In genomic region chr15:23566070-23567050, GRCh38 we compare ENCODE assay signal across 8 cellular contexts. TPM values are rescaled to one million over a fixed set of nuclear protein-coding genes. Genes with fewer than 3 reads are reported as not detected.
A peak's percentile ranks its signal among the peaks of the same experiment; 100 is the strongest.
DNase-seq lines count a peak whose midpoint lies in the region; ATAC-seq and TF ChIP-seq lines count a peak whose summit lies in the region.

No MANE protein-coding gene starts in this region.

- CTCF ChIA-PET in T-cell (lab: Charles Lee), result no interaction called here

- H3K4me1 Mint-ChIP-seq in T-cell (peaks cover 0 to 4% (median 1%) of the 10 kb centered on the region in 3 donors), osteocyte (ENCODE audit: unreplicated experiment) (no peaks in the 10 kb centered on the region)

- peaks cover 0 to 3% of the 10 kb centered on the region in 2 donors for H3K27me3 Mint-ChIP-seq in T-cell
- no peaks in the 10 kb centered on the region for H3K27me3 Mint-ChIP-seq in osteocyte (ENCODE audit: unreplicated experiment)

- DNase-seq in Ammon's horn (ENCODE audit: low spot score), result peak; percentile 55
- peak in 32 of 34 experiments; percentile 8 to 77 (median 38) for DNase-seq in T-cell
- peak; percentile 6 for DNase-seq in effector CD4-positive, alpha-beta T cell
- DNase-seq in stimulated activated CD4-positive, alpha-beta T cell treated with anti-CD3 and anti-CD28 coated beads, Interleukin-2, amount 100 ng/mL, for 24 hours, result peak; percentile 16 to 19
- no peak for DNase-seq in osteocyte (ENCODE audit: extremely low spot score, unreplicated experiment)
- DNase-seq in cortex of kidney (lab: John Stamatoyannopoulos, UW), result no peak
- no peak for DNase-seq in hepatocyte (ENCODE audit: low spot score)

- peaks cover 44% of the 10 kb centered on the region for H3K36me3 ChIP-seq in KOPT-K1 (ENCODE audit: insufficient read depth, low read length)
- H3K36me3 ChIP-seq in hepatocyte (replicated peaks; ENCODE audit: insufficient read depth, low read depth), result no peaks in the 10 kb centered on the region

- ATAC-seq in T-cell (replicated peaks in 1 of 4), result peak; percentile 70 to 83 (median 76)

- no peaks in the 10 kb centered on the region for H4K20me1 ChIP-seq in hepatocyte (ENCODE audit: insufficient read depth, poor library complexity, severe bottlenecking)

- peaks cover 3 to 6% (median 6%) of the 10 kb centered on the region in 3 donors for H3K9me3 Mint-ChIP-seq in T-cell
- H3K9me3 Mint-ChIP-seq in osteocyte (ENCODE audit: unreplicated experiment), result peaks cover 8% of the 10 kb centered on the region

- H2AFZ ChIP-seq in hepatocyte, result no peak overlapping the region

- H3K4me3 Mint-ChIP-seq in T-cell, result peak overlapping the region; percentile 71 to 79 (median 73)
- H3K4me3 Mint-ChIP-seq in osteocyte (ENCODE audit: unreplicated experiment), result no peak overlapping the region

- H3K27ac Mint-ChIP-seq in T-cell, result no peak overlapping the region
- no peak overlapping the region for H3K27ac Mint-ChIP-seq in osteocyte (ENCODE audit: unreplicated experiment)

- no peaks in the 10 kb centered on the region for H3K79me2 ChIP-seq in hepatocyte

- H3K27ac ChIP-seq in KOPT-K1 (ENCODE audit: low read depth, low read length, poor library complexity, severe bottlenecking) (peak overlapping the region; percentile 100), hepatocyte (no peak overlapping the region)

- H3K9me3 ChIP-seq in KOPT-K1 (ENCODE audit: insufficient read depth, low read length, poor library complexity, severe bottlenecking) (no peaks in the 10 kb centered on the region), hepatocyte (ENCODE audit: low read depth) (no peaks in the 10 kb centered on the region)

- TF ChIP-seq CTCF in osteocyte (IDR thresholded peaks at IDR 0.05) (no peak), hepatocyte (IDR thresholded peaks at IDR 0.05; ENCODE audit: poor library complexity) (no peak)

- no peaks in the 10 kb centered on the region for H3K4me1 ChIP-seq in hepatocyte (ENCODE audit: insufficient read depth)

- no peaks in the 10 kb centered on the region for H3K27me3 ChIP-seq in hepatocyte

- no peaks in the 10 kb centered on the region for H3K9me2 ChIP-seq in hepatocyte (replicated peaks; ENCODE audit: insufficient read depth)

- H3K36me3 Mint-ChIP-seq in T-cell, result no peaks in the 10 kb centered on the region
- H3K36me3 Mint-ChIP-seq in osteocyte (ENCODE audit: unreplicated experiment), result no peaks in the 10 kb centered on the region

- H3K4me2 ChIP-seq in hepatocyte, result no peak overlapping the region

- H3K4me3 ChIP-seq in hepatocyte, result no peak overlapping the region

- 93% methylated on average over 31 of the region's 31 CpGs for WGBS in hepatocyte (ENCODE audit: low lambda C conversion rate, missing lambda C conversion rate)

- POLR2A ChIA-PET in T-cell (lab: Charles Lee), result no interaction called here

RNA-seq across cellular contexts. Expression of gene MKRN3, which starts 0.9 kb away (rescaled TPM):
- total RNA-seq in T-cell (1 to 10 TPM; 2.0 to 5.8 (median 2.9) TPM), osteocyte (not detected in 2 replicates), hepatocyte (0.57 TPM in 1 of 2 replicates, not detected in the other)
- polyA plus RNA-seq in hepatocyte, result not detected in 2 replicates

Comparison
In these comparisons a context has a peak if more than half of its experiments do, and no peak if none do; other contexts are left out.
1. DNase-seq: peak in Ammon's horn (single experiment), T-cell (32 of 34), effector CD4-positive, alpha-beta T cell (single experiment) and stimulated activated CD4-positive, alpha-beta T cell treated with anti-CD3 and anti-CD28 coated beads, Interleukin-2, amount 100 ng/mL, for 24 hours (2 of 2); none in osteocyte (single experiment), cortex of kidney (single experiment) and hepatocyte (single experiment).